Comparison of ENCODE assay signal across 5 cellular contexts in genomic region chr10:13234736-13235135, GRCh38. TPM values are rescaled to one million over a fixed set of nuclear protein-coding genes. Genes with fewer than 3 reads are reported as not detected.
"Had no signal": no experiment of that assay in that cellular context is flagged by ENCODE, and none has a peak within 500 bp of the region (broad histone marks: within the 10 kb centered on the region; RNA-seq: fewer than 3 reads in every experiment).

No MANE protein-coding gene starts in this region.

RNA-seq across cellular contexts. Expression of gene UCMA, which starts 0.6 kb away (rescaled TPM):
- total RNA-seq: GM23248, H4, H7, H9, HFFc6 had no signal
- polyA plus RNA-seq: GM23248 had no signal
